Comparison of ENCODE assay signal across 16 cellular contexts in the genomic region with DNA sequence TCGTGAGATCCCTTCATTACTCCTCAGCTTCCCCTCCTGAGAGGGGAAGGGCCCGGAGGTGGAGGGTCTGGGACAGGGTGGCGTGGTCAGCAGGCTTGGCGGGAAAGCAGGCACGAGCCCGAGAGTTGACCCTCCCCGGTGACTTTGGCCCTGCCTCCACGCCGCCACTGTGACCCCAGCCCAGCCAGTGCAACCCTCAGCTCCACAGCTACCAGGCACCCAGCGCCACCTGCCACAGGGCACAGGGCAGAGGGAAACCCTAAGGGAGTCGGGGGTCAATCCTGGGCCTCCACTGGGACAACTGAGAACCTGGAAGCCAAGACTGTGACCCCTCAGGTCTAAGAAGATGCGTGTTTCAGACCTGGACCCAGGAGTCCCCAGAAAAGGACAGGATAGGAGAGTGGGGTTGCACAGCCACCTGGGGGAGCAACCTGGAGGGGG. TPM values are rescaled to one million over a fixed set of nuclear protein-coding genes. Genes with fewer than 3 reads are reported as not detected.
"Had no signal": no experiment of that assay in that cellular context is flagged by ENCODE, and none has a peak within 500 bp of the region (broad histone marks: within the 10 kb centered on the region; RNA-seq: fewer than 3 reads in every experiment).

No MANE protein-coding gene starts in this region.

- H3K27me3 Mint-ChIP-seq: brain; central memory CD8-positive, alpha-beta T cell; progenitor cell of endocrine pancreas had no signal

- H3K27ac Mint-ChIP-seq: activated T-helper 1 cell treated with anti-CD3 and anti-CD28 coated beads, Interleukin-12 subunit alpha, Interleukin-12 subunit beta, Interleukin-2, Interleukin-4 antibody, amounts not matched to agents 30 ng/mL and 10 ng/mL and 1 ng/mL, durations not matched to agents 14 hours and 24 hours and 36 hours; brain; progenitor cell of endocrine pancreas; T-helper 2 cell treated with Interferon-gamma antibody and Interleukin-4, amounts not matched to agents 5 μg/mL and 100 μg/mL, for 36 hours had no signal

- H3K27ac ChIP-seq: lower lobe of right lung, neutrophil had no signal

- H3K4me3 Mint-ChIP-seq: activated T-helper 1 cell treated with anti-CD3 and anti-CD28 coated beads, Interleukin-12 subunit alpha, Interleukin-12 subunit beta, Interleukin-2, Interleukin-4 antibody, amounts not matched to agents 30 ng/mL and 10 ng/mL and 1 ng/mL, durations not matched to agents 14 hours and 24 hours and 36 hours; brain; central memory CD8-positive, alpha-beta T cell; T-helper 2 cell treated with Interferon-gamma antibody and Interleukin-4, amounts not matched to agents 5 μg/mL and 100 μg/mL, for 36 hours had no signal

- ATAC-seq: activated CD4-positive, CD25-positive, alpha-beta regulatory T cell treated with anti-CD3 and anti-CD28 coated beads, Interleukin-2, amount 50 U/mL, for 24 hours; activated naive CD4-positive, alpha-beta T cell treated with anti-CD3 and anti-CD28 coated beads, Interleukin-2, amount 50 U/mL, for 72 hours; lower lobe of right lung; right cardiac atrium had no signal

- H3K36me3 ChIP-seq: lower lobe of right lung, neutrophil had no signal

- H3K4me1 Mint-ChIP-seq: central memory CD8-positive, alpha-beta T cell had no signal

- DNase-seq: activated CD4-positive, alpha-beta T cell treated with anti-CD3 and anti-CD28 coated beads, Interleukin-2, amount 50 U/mL, for 4 hours; amniotic stem cell; hippocampal formation; lower lobe of right lung; midbrain; stimulated activated naive CD4-positive, alpha-beta T cell treated with Interleukin-2 at 50 U/mL for 16 hours; SW 1271 had no signal

- H3K36me3 Mint-ChIP-seq: activated naive CD4-positive, alpha-beta T cell treated with anti-CD3 and anti-CD28 coated beads, Interleukin-2, amount 50 U/mL, for 72 hours; brain had no signal

- H3K9me3 ChIP-seq: lower lobe of right lung, neutrophil had no signal

- H3K9me3 Mint-ChIP-seq: activated naive CD4-positive, alpha-beta T cell treated with anti-CD3 and anti-CD28 coated beads, Interleukin-2, amount 50 U/mL, for 72 hours; activated T-helper 1 cell treated with anti-CD3 and anti-CD28 coated beads, Interleukin-12 subunit alpha, Interleukin-12 subunit beta, Interleukin-2, Interleukin-4 antibody, amounts not matched to agents 30 ng/mL and 10 ng/mL and 1 ng/mL, durations not matched to agents 14 hours and 24 hours and 36 hours; central memory CD8-positive, alpha-beta T cell; T-helper 2 cell treated with Interferon-gamma antibody and Interleukin-4, amounts not matched to agents 5 μg/mL and 100 μg/mL, for 36 hours had no signal

- H3K4me3 ChIP-seq: lower lobe of right lung had no signal

RNA-seq across cellular contexts. Expression of a gene that starts 34.4 kb away (rescaled TPM):
- total RNA-seq: activated naive CD4-positive, alpha-beta T cell treated with anti-CD3 and anti-CD28 coated beads, Interleukin-2, amount 50 U/mL, for 72 hours; activated T-helper 1 cell treated with anti-CD3 and anti-CD28 coated beads, Interleukin-12 subunit alpha, Interleukin-12 subunit beta, Interleukin-2, Interleukin-4 antibody, amounts not matched to agents 30 ng/mL and 10 ng/mL and 1 ng/mL, durations not matched to agents 14 hours and 24 hours and 36 hours had no signal

RNA-seq across cellular contexts. Expression of a gene that starts 54.7 kb away (rescaled TPM):
- total RNA-seq: activated T-helper 1 cell treated with anti-CD3 and anti-CD28 coated beads, Interleukin-12 subunit alpha, Interleukin-12 subunit beta, Interleukin-2, Interleukin-4 antibody, amounts not matched to agents 30 ng/mL and 10 ng/mL and 1 ng/mL, durations not matched to agents 14 hours and 24 hours and 36 hours; lower lobe of right lung had no signal
